7 cellular contexts compared by ENCODE assay signal in genomic region chr22:40176921-40177737, GRCh38. TPM values are rescaled to one million over a fixed set of nuclear protein-coding genes. Genes with fewer than 3 reads are reported as not detected.
DNase-seq lines count a peak whose midpoint lies in the region; ATAC-seq and TF ChIP-seq lines count a peak whose summit lies in the region.

No MANE protein-coding gene starts in this region.

- peak overlapping the region; percentile 89 for H3K4me3 Mint-ChIP-seq in natural killer cell treated with Interleukin-12 subunit alpha and Interleukin-12 subunit beta and Interleukin-15 and Interleukin-18, amount 100 ng/mL, for 72 hours

- H3K9ac ChIP-seq in stomach smooth muscle (ENCODE audit: low read length in 2 of 2): peak overlapping the region; percentile 81 to 93

- TF ChIP-seq POLR2A in erythroblast (IDR thresholded peaks at IDR 0.05; ENCODE audit: low read length): no peak

- no peaks in the 10 kb centered on the region for H3K36me3 Mint-ChIP-seq in natural killer cell treated with Interleukin-12 subunit alpha and Interleukin-12 subunit beta and Interleukin-15 and Interleukin-18, amount 100 ng/mL, for 72 hours

- no peaks in the 10 kb centered on the region for H3K27me3 ChIP-seq in stomach smooth muscle (ENCODE audit: control insufficient read depth in 1 of 2, insufficient read depth in 2 of 2, low read length in 2 of 2)

- no peaks in the 10 kb centered on the region for H3K9me3 Mint-ChIP-seq in natural killer cell treated with Interleukin-12 subunit alpha and Interleukin-12 subunit beta and Interleukin-15 and Interleukin-18, amount 100 ng/mL, for 72 hours

- H3K9me3 ChIP-seq in stomach smooth muscle (ENCODE audit: control insufficient read depth in 2 of 2, low read length in 2 of 2): no peaks in the 10 kb centered on the region

- peak overlapping the region; percentile 86 to 93 for H3K4me3 ChIP-seq in stomach smooth muscle (ENCODE audit: low read length in 2 of 2)

- H3K36me3 ChIP-seq in stomach smooth muscle (ENCODE audit: control insufficient read depth in 2 of 2, insufficient read depth in 2 of 2, low read length in 2 of 2): no peaks in the 10 kb centered on the region

- H3K27ac Mint-ChIP-seq in natural killer cell treated with Interleukin-12 subunit alpha and Interleukin-12 subunit beta and Interleukin-15 and Interleukin-18, amount 100 ng/mL, for 72 hours: peak overlapping the region; percentile 76 to 85

- H3K4me1 ChIP-seq in stomach smooth muscle (ENCODE audit: control insufficient read depth, insufficient read depth, low read length): peaks cover 25% of the 10 kb centered on the region

- peaks cover 39 to 41% of the 10 kb centered on the region in 2 donors for H3K4me1 Mint-ChIP-seq in natural killer cell treated with Interleukin-12 subunit alpha and Interleukin-12 subunit beta and Interleukin-15 and Interleukin-18, amount 100 ng/mL, for 72 hours (ENCODE audit: low read depth in 2 of 2)

- peak overlapping the region; percentile 77 for H3K27ac ChIP-seq in stomach smooth muscle (ENCODE audit: low read length)

- H3K27me3 Mint-ChIP-seq in natural killer cell treated with Interleukin-12 subunit alpha and Interleukin-12 subunit beta and Interleukin-15 and Interleukin-18, amount 100 ng/mL, for 72 hours: no peaks in the 10 kb centered on the region

- peak; percentile 22 for ATAC-seq in GM18861 (IDR thresholded peaks at IDR 0.05; ENCODE audit: unreplicated experiment)
- peak; percentile 54 to 78 for ATAC-seq in natural killer cell treated with Interleukin-12 subunit alpha and Interleukin-12 subunit beta and Interleukin-15 and Interleukin-18, amount 100 ng/mL, for 72 hours

- DNase-seq in NCI-H69 (lab: John Stamatoyannopoulos, UW) (peak; percentile 82), erythroblast (lab: John Stamatoyannopoulos, UW) (peak; percentile 82 to 85), NCI-H1436 (lab: John Stamatoyannopoulos, UW) (no peak)
- peak; percentile 49 for DNase-seq in activated CD8-positive, alpha-beta memory T cell treated with anti-CD3 and anti-CD28 coated beads, Interleukin-2, amount 50 U/mL, for 24 hours (ENCODE audit: extremely low read depth)
- DNase-seq in natural killer cell treated with Interleukin-12 subunit alpha and Interleukin-12 subunit beta and Interleukin-15 and Interleukin-18, amount 100 ng/mL, for 72 hours (ENCODE audit: low spot score): peak; percentile 63

RNA-seq across cellular contexts. Expression of gene TNRC6B, which starts 0.6 kb away (rescaled TPM):
- 10 to 100 TPM; 43.6 to 52.7 TPM for total RNA-seq in natural killer cell treated with Interleukin-12 subunit alpha and Interleukin-12 subunit beta and Interleukin-15 and Interleukin-18, amount 100 ng/mL, for 72 hours
